23 cellular contexts compared by ENCODE assay signal in genomic region chr14:65945333-65945732, GRCh38.
"Had no signal": no experiment of that assay in that cellular context is flagged by ENCODE, and none has a peak within 500 bp of the region (broad histone marks: within the 10 kb centered on the region; RNA-seq: fewer than 3 reads in every experiment).

No MANE protein-coding gene starts in this region.

- H3K36me3 Mint-ChIP-seq: IgD-negative memory B cell had no signal

- H3K9ac ChIP-seq: KMS-11 had no signal

- H3K9me3 Mint-ChIP-seq: IgD-negative memory B cell had no signal

- H3K27ac Mint-ChIP-seq: IgD-negative memory B cell had no signal

- H3K4me3 Mint-ChIP-seq: IgD-negative memory B cell had no signal

- FAIRE-seq: K562, RCC 7860 had no signal

- H3K4me1 Mint-ChIP-seq: IgD-negative memory B cell had no signal

- H3K4me3 ChIP-seq: K562, SJSA1, SK-N-MC had no signal

- H3K9me3 ChIP-seq: SJSA1 had no signal

- ATAC-seq: K562 had no signal

- H3K27ac ChIP-seq: KMS-11, SJSA1, SK-N-MC had no signal

- DNase-seq: Kasumi-1, MM.1S, NCI-H1092 treated with DMSO at 0.1 percent for 48 hours, NCI-H1436, NCI-H187, NCI-H2029, NCI-H2081 treated with DMSO at 0.1 percent for 48 hours, NCI-H2171, NCI-H226, NCI-H446, NCI-H510A, NCI-H524 treated with DMSO at 0.1 percent for 48 hours, NCI-H69, NCI-H774, Right ventricle myocardium superior, RPMI8226, SIG-M5 had no signal

- H3K4me2 ChIP-seq: KMS-11 had no signal

- H3K27me3 ChIP-seq: SJSA1 had no signal

- H3K36me3 ChIP-seq: SJSA1 had no signal

- H3K4me1 ChIP-seq: SJSA1 had no signal
